In genomic region chr16:54284319-54284930, GRCh38 we compare ENCODE assay signal across 8 cellular contexts. TPM values are rescaled to one million over a fixed set of nuclear protein-coding genes. Genes with fewer than 3 reads are reported as not detected.
DNase-seq lines count a peak whose midpoint lies in the region; ATAC-seq and TF ChIP-seq lines count a peak whose summit lies in the region.
"Had no signal": no experiment of that assay in that cellular context is flagged by ENCODE, and none has a peak within 500 bp of the region (broad histone marks: within the 10 kb centered on the region; RNA-seq: fewer than 3 reads in every experiment).

No MANE protein-coding gene starts in this region.

- DNase-seq in GM20000 (ENCODE audit: low spot score) = peak; percentile 64
- peak; percentile 25 for DNase-seq in NOMO-1 treated with dmso at 0.1 percent for 144 hours (lab: John Stamatoyannopoulos, UW; ENCODE audit: unreplicated experiment)
- no peak for DNase-seq in left ventricle myocardium inferior
- DNase-seq in gastrocnemius medialis = no peak
- no peak for DNase-seq in stimulated activated naive CD4-positive, alpha-beta T cell (lab: John Stamatoyannopoulos, UW)
- no peak for DNase-seq in hippocampal formation (lab: John Stamatoyannopoulos, UW)
- DNase-seq: activated naive CD8-positive, alpha-beta T cell treated with anti-CD3 and anti-CD28 coated beads for 36 hours had no signal

- TF ChIP-seq CTCF in GM20000 (IDR thresholded peaks at IDR 0.05; ENCODE audit: extremely low read depth, missing control alignments) (no peak), left ventricle myocardium inferior (IDR thresholded peaks at IDR 0.05; ENCODE audit: borderline replicate concordance) (no peak), gastrocnemius medialis (IDR thresholded peaks at IDR 0.05 in 4 of 5, conservative IDR thresholded peaks at IDR 0.05 in 1 of 5) (no peak)

- no peak for TF ChIP-seq POLR2A in gastrocnemius medialis (IDR thresholded peaks at IDR 0.05)

- intact Hi-C loops in left ventricle myocardium inferior (cut with micrococcal nuclease) = loop anchor here (10.0 kb wide), 1 partner anchor 530 kb away; no protein-coding TSS in a partner anchor
- intact Hi-C loops in gastrocnemius medialis (cut with DNase I; ENCODE audit: low total_unique reads) = loop anchor here (10.0 kb wide), 1 partner anchor 510 kb away; no protein-coding TSS in a partner anchor

- no peaks in the 10 kb centered on the region for H3K9me3 ChIP-seq in left ventricle myocardium inferior (replicated peaks)
- no peaks in the 10 kb centered on the region for H3K9me3 ChIP-seq in gastrocnemius medialis

- in situ Hi-C loops in gastrocnemius medialis (cut with MboI; ENCODE audit: low sequenced_read_pairs in 4 of 4) = loop anchor here in 2 of 4 donors (10.0 to 25.0 kb wide), 2 partner anchors 90 to 653 kb away; partner anchors contain the start of gene IRX5 (in 1 of the 2)

- no peak for ATAC-seq in gastrocnemius medialis
- ATAC-seq in GM18861 (IDR thresholded peaks at IDR 0.05; ENCODE audit: unreplicated experiment) = no peak

- H3K27me3 ChIP-seq in left ventricle myocardium inferior (ENCODE audit: low read depth) (peaks cover 64% of the 10 kb centered on the region), gastrocnemius medialis (peaks cover 25 to 58% (median 50%) of the 10 kb centered on the region in 3 donors)

- H3K36me3 ChIP-seq in left ventricle myocardium inferior (peaks cover 11% of the 10 kb centered on the region), gastrocnemius medialis (no peaks in the 10 kb centered on the region)

- H3K27ac ChIP-seq in left ventricle myocardium inferior (replicated peaks) (peak overlapping the region; percentile 93), gastrocnemius medialis (peak overlapping the region in 1 of 4 donors; percentile 86)

- H3K4me3 ChIP-seq in left ventricle myocardium inferior (peak overlapping the region; percentile 83), gastrocnemius medialis (peak overlapping the region; percentile 61 to 94 (median 64))

- H3K4me1 ChIP-seq in left ventricle myocardium inferior (peaks cover 56% of the 10 kb centered on the region), gastrocnemius medialis (peaks cover 0 to 7% of the 10 kb centered on the region in 2 donors)

RNA-seq across cellular contexts. Expression of gene IRX3, which starts 2.2 kb away (rescaled TPM):
- total RNA-seq in left ventricle myocardium inferior = 94.4 TPM
- total RNA-seq in gastrocnemius medialis = 10 to 100 TPM in 2 of 4 donors, 1 to 10 TPM in 2; 3.5 to 40.6 (median 12.0) TPM
- total RNA-seq: activated naive CD8-positive, alpha-beta T cell treated with anti-CD3 and anti-CD28 coated beads for 36 hours had no signal

Comparison
In these comparisons a context has a peak if more than half of its experiments do, and no peak if none do; other contexts are left out.
1. DNase-seq: peak in GM20000 (single experiment) and NOMO-1 treated with dmso at 0.1 percent for 144 hours (single experiment); none in left ventricle myocardium inferior (single experiment), gastrocnemius medialis (0 of 2), stimulated activated naive CD4-positive, alpha-beta T cell (0 of 6) and hippocampal formation (0 of 2).